27 cellular contexts compared by ENCODE assay signal in the genomic region with DNA sequence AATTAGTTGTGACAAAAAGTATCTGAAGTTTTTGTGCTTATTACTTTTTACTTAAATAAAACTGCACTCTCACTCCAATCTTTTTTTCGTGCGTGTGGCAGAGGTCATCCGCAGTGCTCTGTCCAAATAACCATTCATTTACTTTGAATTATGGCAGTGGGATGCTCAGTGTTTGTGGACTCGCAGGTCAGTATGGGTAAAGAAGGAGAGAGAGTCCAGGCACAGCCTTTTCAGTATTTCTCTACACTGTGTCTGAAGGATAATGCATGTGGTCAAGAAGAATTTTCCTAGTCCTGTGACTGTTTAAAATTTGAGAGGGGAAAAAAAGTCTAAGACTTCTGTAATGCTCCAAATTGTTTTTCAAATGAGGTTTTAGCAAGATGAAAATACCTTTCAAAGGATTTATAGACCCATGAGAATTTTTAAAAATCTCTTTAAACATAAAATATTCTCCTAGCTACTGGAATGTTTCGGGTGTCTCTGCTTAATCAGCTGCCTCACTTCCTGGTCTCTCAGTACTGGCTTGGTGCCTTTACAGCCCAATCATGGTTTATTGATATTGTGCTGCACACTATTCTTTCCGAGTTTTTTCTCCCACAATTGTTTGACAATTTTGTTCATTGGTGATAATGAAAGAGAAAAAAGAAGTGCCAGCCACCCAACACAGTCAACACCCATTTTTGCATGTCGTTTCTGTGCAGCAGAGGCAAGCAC.
DNase-seq lines count a peak whose midpoint lies in the region; ATAC-seq and TF ChIP-seq lines count a peak whose summit lies in the region.
"Had no signal": no experiment of that assay in that cellular context is flagged by ENCODE, and none has a peak within 500 bp of the region (broad histone marks: within the 10 kb centered on the region; RNA-seq: fewer than 3 reads in every experiment).

No MANE protein-coding gene starts in this region.

- no peak for ATAC-seq in HG03045 (IDR thresholded peaks at IDR 0.05; ENCODE audit: unreplicated experiment)
- ATAC-seq: CD8-positive, alpha-beta T cell; K562; PC-3 had no signal

- no peak for TF ChIP-seq POLR2A in ovary (IDR thresholded peaks at IDR 0.05)

- in situ Hi-C loops in astrocyte of the spinal cord (cut with HindIII; ENCODE audit: low sequenced_read_pairs) = no loop called here

- H3K4me3 ChIP-seq in astrocyte of the spinal cord (ENCODE audit: low read depth, low read length) = no peak overlapping the region
- H3K4me3 ChIP-seq in mesenchymal stem cell (ENCODE audit: insufficient read depth in 1 of 2, low read depth in 1 of 2, low read length in 2 of 2) = no peak overlapping the region
- peak overlapping the region; percentile 11 for H3K4me3 ChIP-seq in osteoblast (ENCODE audit: insufficient read depth, low read length)
- no peak overlapping the region for H3K4me3 ChIP-seq in ovary
- H3K4me3 ChIP-seq: K562, MG63 had no signal

- H3K14ac ChIP-seq in mesenchymal stem cell (ENCODE audit: low read length in 2 of 2) = no peak overlapping the region

- DNase-seq in GM03348 (ENCODE audit: low spot score) = peak; percentile 12
- DNase-seq in astrocyte of the spinal cord (ENCODE audit: low read depth, low spot score) = peak; percentile 18
- DNase-seq in mesenchymal stem cell = peak; percentile 46
- no peak for DNase-seq in osteoblast (ENCODE audit: insufficient read length, low spot score, missing footprints)
- DNase-seq in midbrain (lab: John Stamatoyannopoulos, UW) = no peak
- DNase-seq in ovary = no peak
- no peak for DNase-seq in posterior vena cava (ENCODE audit: low spot score)
- DNase-seq: AML-193; C1 segment of cervical spinal cord; CD8-positive, alpha-beta T cell; DMS153; GDM1; H9; HFFc6; MG63; NCI-H1092; NCI-H1436; NCI-H187 treated with DMSO at 0.1 percent for 48 hours; NCI-H2107; NCI-H446 treated with DMSO at 0.1 percent for 48 hours; NCI-H526 treated with DMSO at 0.1 percent for 48 hours; PC-3; RPMI8226; SHP77 treated with DMSO at 0.1 percent for 48 hours; SK-N-SH had no signal

- H3K27ac ChIP-seq in mesenchymal stem cell (ENCODE audit: low read length, poor library complexity, severe bottlenecking) (no peak overlapping the region), osteoblast (ENCODE audit: low read depth, low read length) (peak overlapping the region; percentile 13), ovary (no peak overlapping the region)

- intact Hi-C loops in ovary (cut with DNase I) (no loop called here), posterior vena cava (cut with DNase I) (no loop called here)

- peak overlapping the region in 1 of 2 experiments; percentile 55 for H2BK12ac ChIP-seq in mesenchymal stem cell (ENCODE audit: low read length in 2 of 2)

- H3K4me2 ChIP-seq in mesenchymal stem cell (ENCODE audit: low read length, poor library complexity, severe bottlenecking) (no peak overlapping the region), osteoblast (ENCODE audit: insufficient read depth, low read length) (peak overlapping the region; percentile 62)
- H3K4me2 ChIP-seq: SK-N-SH had no signal

- H3K18ac ChIP-seq in mesenchymal stem cell (ENCODE audit: low read depth in 1 of 2, low read length in 2 of 2) = peak overlapping the region in 1 of 2 experiments; percentile 30

- no peak overlapping the region for H4K8ac ChIP-seq in mesenchymal stem cell (ENCODE audit: low read length)

- H4K91ac ChIP-seq in mesenchymal stem cell (ENCODE audit: low read length) = no peak overlapping the region

- no peak for TF ChIP-seq EP300 in ovary (IDR thresholded peaks at IDR 0.05)

- H2AK5ac ChIP-seq in mesenchymal stem cell (ENCODE audit: low read length, severe bottlenecking) = no peak overlapping the region

- WGBS in mesenchymal stem cell = 64% methylated on average over 6 of the region's 7 CpGs
- WGBS in ovary, 3 donors = 11 to 15% (median 11%) methylated on average over 7 of the region's 7 CpGs

- no peak overlapping the region for H3K23ac ChIP-seq in mesenchymal stem cell (ENCODE audit: low read length in 2 of 2)

- H3K79me2 ChIP-seq in osteoblast (ENCODE audit: insufficient read depth, low read length) = no peaks in the 10 kb centered on the region

- no peak overlapping the region for H3K4ac ChIP-seq in mesenchymal stem cell (ENCODE audit: low read depth in 1 of 2, low read length in 2 of 2)

- no peaks in the 10 kb centered on the region for H3K4me1 ChIP-seq in mesenchymal stem cell (ENCODE audit: control insufficient read depth, insufficient read depth, low read depth, low read length)
- H3K4me1 ChIP-seq in osteoblast (ENCODE audit: insufficient read depth, low read length) = peaks cover 10% of the 10 kb centered on the region
- H3K4me1 ChIP-seq in ovary (ENCODE audit: insufficient read depth) = peaks cover 1% of the 10 kb centered on the region

- H2BK15ac ChIP-seq in mesenchymal stem cell (ENCODE audit: low read depth, poor library complexity, severe bottlenecking) = no peak overlapping the region

- H2AFZ ChIP-seq in mesenchymal stem cell (ENCODE audit: low read depth, low read length) (no peak overlapping the region), osteoblast (ENCODE audit: low read length) (no peak overlapping the region)

- H3K9me3 ChIP-seq in mesenchymal stem cell (ENCODE audit: control insufficient read depth, low read length) = no peaks in the 10 kb centered on the region
- no peaks in the 10 kb centered on the region for H3K9me3 ChIP-seq in osteoblast (ENCODE audit: low read depth, low read length)
- H3K9me3 ChIP-seq in ovary = no peaks in the 10 kb centered on the region
- H3K9me3 ChIP-seq: MG63, SK-N-SH had no signal

- H4K20me1 ChIP-seq in osteoblast (ENCODE audit: insufficient read depth, low read length) = no peaks in the 10 kb centered on the region

- peak overlapping the region; percentile 20 for H3K9ac ChIP-seq in mesenchymal stem cell (ENCODE audit: low read length)
- H3K9ac ChIP-seq: SK-N-SH had no signal

- H3K36me3 ChIP-seq in mesenchymal stem cell (ENCODE audit: control insufficient read depth in 1 of 2, insufficient read depth in 2 of 2, low read depth in 1 of 2, low read length in 2 of 2) = no peaks in the 10 kb centered on the region
- H3K36me3 ChIP-seq in osteoblast (ENCODE audit: insufficient read depth, low read length) = no peaks in the 10 kb centered on the region
- H3K36me3 ChIP-seq in ovary = no peaks in the 10 kb centered on the region
- H3K36me3 ChIP-seq: MG63 had no signal

- H3K27me3 ChIP-seq in mesenchymal stem cell (ENCODE audit: control insufficient read depth in 1 of 2, insufficient read depth in 1 of 2, low read length in 2 of 2) (no peaks in the 10 kb centered on the region), osteoblast (ENCODE audit: insufficient read depth, low read length) (no peaks in the 10 kb centered on the region), ovary (no peaks in the 10 kb centered on the region)
- H3K27me3 ChIP-seq: MG63 had no signal

- peaks cover 30% of the 10 kb centered on the region for H3K79me1 ChIP-seq in mesenchymal stem cell (replicated peaks; ENCODE audit: low read length, poor library complexity, severe bottlenecking)

- no peak overlapping the region for H2BK5ac ChIP-seq in mesenchymal stem cell (ENCODE audit: low read depth, low read length, poor library complexity, severe bottlenecking)

- TF ChIP-seq CTCF in astrocyte of the spinal cord (IDR thresholded peaks at IDR 0.05; ENCODE audit: low read depth, low read length) = no peak
- TF ChIP-seq CTCF in osteoblast (IDR thresholded peaks at IDR 0.05; ENCODE audit: extremely low read depth, low read depth, low read length) = no peak
- TF ChIP-seq CTCF in ovary (IDR thresholded peaks at IDR 0.05) = no peak

- no peak overlapping the region for H2BK120ac ChIP-seq in mesenchymal stem cell (ENCODE audit: low read depth, low read length)

Comparison
In these comparisons a context has a peak if more than half of its experiments do, and no peak if none do; other contexts are left out.
1. DNase-seq: peak in GM03348 (single experiment), astrocyte of the spinal cord (single experiment) and mesenchymal stem cell (single experiment); none in osteoblast (single experiment), midbrain (single experiment), ovary (0 of 5) and posterior vena cava (single experiment).